ENCODE assay signal across 15 cellular contexts in the genomic region with DNA sequence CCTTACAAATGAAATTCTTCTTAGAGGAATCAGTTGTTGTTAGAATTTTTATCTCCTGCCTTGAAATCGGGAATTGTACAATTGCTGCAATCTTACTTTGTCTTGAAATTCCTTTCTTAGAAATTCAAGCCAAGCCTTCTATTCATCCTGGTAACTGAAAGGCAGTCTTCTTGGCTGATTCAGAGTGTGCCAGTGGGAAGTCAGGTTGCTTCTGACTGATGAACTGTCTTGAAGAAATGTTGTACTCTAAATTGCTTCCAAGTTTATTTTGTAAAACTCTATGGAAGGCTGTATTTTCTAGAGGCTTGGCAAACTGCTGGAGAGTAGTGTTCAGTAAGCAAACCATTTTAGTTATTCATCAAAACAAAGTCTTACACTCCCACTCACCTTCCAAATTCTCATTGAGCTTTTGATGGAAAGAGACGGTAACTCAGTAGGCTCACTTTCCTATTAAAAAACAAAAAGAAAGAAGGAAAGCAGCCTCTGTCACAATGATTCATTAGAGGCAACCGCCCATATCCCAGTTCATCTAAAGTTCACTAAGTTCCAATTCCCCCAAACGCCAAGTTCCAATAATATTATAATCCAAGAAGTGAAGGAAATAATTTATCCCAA.
"Had no signal": no experiment of that assay in that cellular context is flagged by ENCODE, and none has a peak within 500 bp of the region (broad histone marks: within the 10 kb centered on the region; RNA-seq: fewer than 3 reads in every experiment).

No MANE protein-coding gene starts in this region.

- H3K27ac ChIP-seq: upper lobe of right lung had no signal

- DNase-seq: activated CD4-positive, alpha-beta T cell treated with anti-CD3 and anti-CD28 coated beads, Interleukin-2, amount 50 U/mL, for 1 hour; activated CD8-positive, alpha-beta memory T cell treated with anti-CD3 and anti-CD28 coated beads for 24 hours; activated gamma-delta T cell treated with Interleukin-2 at 50 U/mL for 16 hours; dermis blood vessel endothelial cell; erythroblast; kidney; left ventricle myocardium superior; mesenchymal stem cell; stimulated activated CD4-positive, alpha-beta T cell treated with anti-CD3 and anti-CD28 coated beads, Interleukin-1b, Interleukin-23, amount 100 ng/mL, for 48 hours; stimulated activated naive CD8-positive, alpha-beta T cell treated with anti-CD3 and anti-CD28 coated beads, Interleukin-15, amount 100 ng/mL, for 72 hours; T-cell; T1000; upper lobe of right lung had no signal

- H3K4me3 ChIP-seq: upper lobe of right lung had no signal

- H3K9me3 ChIP-seq: upper lobe of right lung had no signal

- H3K27me3 ChIP-seq: upper lobe of right lung had no signal

- ATAC-seq: activated CD4-positive, CD25-positive, alpha-beta regulatory T cell treated with anti-CD3 and anti-CD28 coated beads, Interleukin-2, amount 50 U/mL, for 24 hours; left ventricle myocardium superior; natural killer cell treated with Interleukin-12 subunit alpha and Interleukin-12 subunit beta and Interleukin-15 and Interleukin-18, amount 100 ng/mL, for 72 hours; stimulated activated naive CD8-positive, alpha-beta T cell treated with anti-CD3 and anti-CD28 coated beads, Interleukin-15, amount 100 ng/mL, for 72 hours; T-cell; upper lobe of right lung had no signal

- H3K36me3 ChIP-seq: upper lobe of right lung had no signal

- H3K4me1 ChIP-seq: upper lobe of right lung had no signal
